In genomic region chr12:116266631-116267349, GRCh38 we compare ENCODE assay signal across 1 cellular context.
TF ChIP-seq lines count a peak whose summit lies in the region.

No MANE protein-coding gene starts in this region.

TF ChIP-seq in endothelial cell of umbilical vein, 7 proteins besides CTCF, POLR2A, EP300 and RAD21:
- TF ChIP-seq FOS (IDR thresholded peaks at IDR 0.05; ENCODE audit: borderline replicate concordance, insufficient read depth, low read length), result no peak
- no peak for TF ChIP-seq MAX (IDR thresholded peaks at IDR 0.05; ENCODE audit: insufficient read depth, insufficient read length)
- no peak for TF ChIP-seq POLR2AphosphoS5 (IDR thresholded peaks at IDR 0.05; ENCODE audit: insufficient read depth, low read depth, low read length)
- no peak for TF ChIP-seq JUN (IDR thresholded peaks at IDR 0.05; ENCODE audit: borderline replicate concordance, insufficient read depth, insufficient read length, low read depth)
- no peak for TF ChIP-seq MYC (IDR thresholded peaks at IDR 0.05; ENCODE audit: low read depth, low read length)
- no peak for TF ChIP-seq EZH2 (IDR thresholded peaks at IDR 0.05; ENCODE audit: borderline replicate concordance, low read depth, low read length, severe bottlenecking)
TF ChIP-seq in endothelial cell of umbilical vein: peak in this region for 0.
